In genomic region chr10:105252908-105253307, GRCh38 we compare ENCODE assay signal across 21 cellular contexts.
"Had no signal": no experiment of that assay in that cellular context is flagged by ENCODE, and none has a peak within 500 bp of the region (broad histone marks: within the 10 kb centered on the region; RNA-seq: fewer than 3 reads in every experiment).

No MANE protein-coding gene starts in this region.

- H3K27me3 ChIP-seq: body of pancreas, colonic mucosa, suprapubic skin, transverse colon, vagina had no signal

- DNase-seq: activated CD4-positive, alpha-beta T cell treated with anti-CD3 and anti-CD28 coated beads for 36 hours; activated CD4-positive, alpha-beta T cell treated with anti-CD3 and anti-CD28 coated beads, Interleukin-2, amount 50 U/mL, for 48 hours; activated gamma-delta T cell treated with Interleukin-2 at 50 U/mL for 16 hours; activated naive CD8-positive, alpha-beta T cell treated with anti-CD3 and anti-CD28 coated beads, Interleukin-2, amount 10 ng/mL, durations not matched to agents 7 days and 5 days; amygdala; body of pancreas; colonic mucosa; immature natural killer cell; left cardiac atrium; nephron progenitor cell; occipital lobe; right cardiac atrium; transverse colon; WERI-Rb-1 had no signal

- H3K36me3 ChIP-seq: colonic mucosa, prostate gland, suprapubic skin, transverse colon, vagina, WERI-Rb-1 had no signal

- H3K27ac Mint-ChIP-seq: activated CD4-positive, alpha-beta T cell treated with anti-CD3 and anti-CD28 coated beads for 36 hours; activated naive CD8-positive, alpha-beta T cell treated with anti-CD3 and anti-CD28 coated beads, Interleukin-2, amount 10 ng/mL, durations not matched to agents 7 days and 5 days; immature natural killer cell; nephron progenitor cell; stimulated activated naive CD8-positive, alpha-beta T cell treated with anti-CD3 and anti-CD28 coated beads, Interleukin-15, Interleukin-2, amounts not matched to agents 100 ng/mL and 50 ng/mL, for 24 hours had no signal

- FAIRE-seq: endometrium, frontal cortex had no signal

- ATAC-seq: activated CD4-positive, alpha-beta T cell treated with anti-CD3 and anti-CD28 coated beads for 36 hours; body of pancreas; left cardiac atrium; right cardiac atrium had no signal

- H3K9me3 Mint-ChIP-seq: nephron progenitor cell; stimulated activated naive CD8-positive, alpha-beta T cell treated with anti-CD3 and anti-CD28 coated beads, Interleukin-15, Interleukin-2, amounts not matched to agents 100 ng/mL and 50 ng/mL, for 24 hours had no signal

- H3K4me3 ChIP-seq: body of pancreas, colonic mucosa, prostate gland, skin epidermis, suprapubic skin, transverse colon, vagina had no signal

- H3K36me3 Mint-ChIP-seq: activated naive CD8-positive, alpha-beta T cell treated with anti-CD3 and anti-CD28 coated beads, Interleukin-2, amount 10 ng/mL, durations not matched to agents 7 days and 5 days; immature natural killer cell had no signal
